In the genomic region with DNA sequence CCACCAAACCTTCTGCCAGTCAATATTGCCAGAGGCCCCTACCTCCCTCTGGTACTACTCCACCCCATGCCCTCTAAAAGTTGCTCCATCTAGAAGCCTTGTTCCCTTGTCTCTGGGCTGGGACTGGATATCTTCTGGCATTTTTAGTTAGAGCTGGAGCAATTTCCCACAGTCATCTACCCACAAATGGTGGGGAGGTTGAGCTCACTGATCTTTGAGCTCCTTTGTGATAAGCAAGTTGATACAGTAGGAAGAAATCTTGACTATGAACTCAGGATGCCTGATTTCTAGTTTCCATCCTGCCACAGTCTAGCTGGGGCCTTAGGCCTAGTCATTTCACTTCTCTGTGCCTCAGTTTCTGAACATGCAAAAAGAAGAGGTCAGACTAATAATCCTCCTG, we compare ENCODE assay signal across 9 cellular contexts.
"Had no signal": no experiment of that assay in that cellular context is flagged by ENCODE, and none has a peak within 500 bp of the region (broad histone marks: within the 10 kb centered on the region; RNA-seq: fewer than 3 reads in every experiment).

No MANE protein-coding gene starts in this region.

- H3K36me3 Mint-ChIP-seq: IgD-negative memory B cell had no signal

- H3K27ac Mint-ChIP-seq: H9, IgD-negative memory B cell had no signal

- DNase-seq: GM23248, H9, HCEC 1CT, KBM-7 had no signal

- FAIRE-seq: H1, H54 had no signal

- H3K27ac ChIP-seq: GM23248, HL-60, KMS-11 had no signal

- H3K4me3 Mint-ChIP-seq: H9, IgD-negative memory B cell had no signal

- H2AFZ ChIP-seq: GM23248 had no signal

- H3K9ac ChIP-seq: GM23248, KMS-11 had no signal

- H3K27me3 Mint-ChIP-seq: IgD-negative memory B cell had no signal

- H3K4me2 ChIP-seq: KMS-11 had no signal

- H3K4me1 Mint-ChIP-seq: H9, IgD-negative memory B cell had no signal

- H3K4me3 ChIP-seq: GM23248 had no signal
